Comparison of ENCODE assay signal across 1 cellular context in genomic region chr19:39126312-39126561, GRCh38.
TF ChIP-seq lines count a peak whose summit lies in the region.

No MANE protein-coding gene starts in this region.

TF ChIP-seq in GM12878, 131 proteins besides CTCF, POLR2A, EP300 and RAD21 (continued from another document):
- TF ChIP-seq E4F1 (IDR thresholded peaks at IDR 0.05; ENCODE audit: borderline replicate concordance, partially characterized antibody) = no peak
- TF ChIP-seq BCL3 (IDR thresholded peaks at IDR 0.05; ENCODE audit: borderline replicate concordance, insufficient read depth, low read depth, low read length, poor library complexity, severe bottlenecking) = no peak
- TF ChIP-seq POLR2AphosphoS5 (IDR thresholded peaks at IDR 0.05; ENCODE audit: low read length) = no peak
- TF ChIP-seq ATF7 (IDR thresholded peaks at IDR 0.05; ENCODE audit: low read depth) = no peak
- TF ChIP-seq FOXM1 (IDR thresholded peaks at IDR 0.05; ENCODE audit: low read depth, low read length) = no peak
- no peak for TF ChIP-seq RB1 (IDR thresholded peaks at IDR 0.05; ENCODE audit: borderline replicate concordance)
- TF ChIP-seq PAX5 (IDR thresholded peaks at IDR 0.05; ENCODE audit: borderline replicate concordance, low read depth, low read length) = no peak
- no peak for TF ChIP-seq NRF1 (conservative IDR thresholded peaks at IDR 0.05; ENCODE audit: low read depth, low read length)
- no peak for TF ChIP-seq YBX1 (IDR thresholded peaks at IDR 0.05)
- TF ChIP-seq SUZ12 (IDR thresholded peaks at IDR 0.05; ENCODE audit: unreplicated experiment) = no peak
- TF ChIP-seq NKRF (conservative IDR thresholded peaks at IDR 0.05) = no peak
- TF ChIP-seq ESRRA (IDR thresholded peaks at IDR 0.05; ENCODE audit: low read length) = no peak
- TF ChIP-seq MTA2 (IDR thresholded peaks at IDR 0.05; ENCODE audit: low read depth) = no peak
- no peak for TF ChIP-seq MYB (IDR thresholded peaks at IDR 0.05; ENCODE audit: borderline replicate concordance, low read depth, low read length)
- no peak for TF ChIP-seq ZBTB11 (CRISPR knock-in tag; IDR thresholded peaks at IDR 0.05)
- TF ChIP-seq SMAD1 (IDR thresholded peaks at IDR 0.05; ENCODE audit: low read depth, partially characterized antibody) = no peak
- no peak for TF ChIP-seq IKZF2 (IDR thresholded peaks at IDR 0.05)
- TF ChIP-seq CREB1 (IDR thresholded peaks at IDR 0.05; ENCODE audit: low read depth) = no peak
- no peak for TF ChIP-seq ZNF592 (IDR thresholded peaks at IDR 0.05)
